In the genomic region with DNA sequence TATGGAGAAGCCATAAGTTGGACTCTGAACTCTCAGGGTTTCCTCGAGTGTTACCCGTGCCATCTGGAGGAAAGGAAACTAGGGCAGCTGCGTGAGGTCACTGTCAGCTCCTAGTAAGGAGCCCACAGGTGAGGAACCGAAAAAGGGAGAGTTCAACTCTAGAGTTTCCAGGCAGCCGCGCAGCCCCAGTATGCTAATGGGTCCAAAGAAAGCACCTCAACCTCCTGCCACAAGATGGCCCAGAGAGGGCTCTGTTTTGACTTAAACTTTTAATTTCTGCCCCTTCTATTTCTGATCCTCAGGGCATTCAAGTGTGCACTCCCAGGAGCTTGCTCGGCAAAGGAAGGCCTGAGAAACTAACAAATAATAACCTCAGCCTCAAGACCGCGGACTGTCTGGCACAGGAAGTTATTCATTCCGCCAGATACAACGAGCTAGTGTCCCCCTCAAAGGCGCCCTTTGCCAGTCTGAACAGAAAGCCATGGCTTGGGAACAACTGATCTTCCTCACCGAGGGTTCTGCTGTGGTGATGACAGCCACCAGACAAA, we compare ENCODE assay signal across 8 cellular contexts. TPM values are rescaled to one million over a fixed set of nuclear protein-coding genes. Genes with fewer than 3 reads are reported as not detected.
DNase-seq lines count a peak whose midpoint lies in the region; ATAC-seq and TF ChIP-seq lines count a peak whose summit lies in the region.

No MANE protein-coding gene starts in this region.

- ATAC-seq in CD8-positive, alpha-beta T cell, result peak; percentile 45
- peak; percentile 86 for ATAC-seq in GM19035 (IDR thresholded peaks at IDR 0.05; ENCODE audit: unreplicated experiment)
- ATAC-seq in HG03139 (IDR thresholded peaks at IDR 0.05; ENCODE audit: unreplicated experiment), result peak; percentile 87
- ATAC-seq in heart left ventricle, result peak in 3 of 4 donors; percentile 8 to 25 (median 8)

- POLR2A ChIA-PET in CD8-positive, alpha-beta T cell (lab: Charles Lee), result interaction anchor here (1.3 kb wide), 1 partner anchor 14 kb away, joined by 4 read pairs; the partner anchor contains the start of gene SCARB2

- H3K4me1 Mint-ChIP-seq in CD8-positive, alpha-beta T cell (ENCODE audit: low read depth), result peaks cover 54% of the 10 kb centered on the region

- H3K4me1 ChIP-seq in CD8-positive, alpha-beta T cell (ENCODE audit: insufficient read depth, low read length), result peaks cover 37% of the 10 kb centered on the region
- peaks cover 22 to 97% (median 74%) of the 10 kb centered on the region in 12 donors for H3K4me1 ChIP-seq in heart left ventricle
- peaks cover 79% of the 10 kb centered on the region for H3K4me1 ChIP-seq in skeletal muscle satellite cell (ENCODE audit: control insufficient read depth, insufficient read depth, low read length)

- H3K9me3 ChIP-seq in CD8-positive, alpha-beta T cell (ENCODE audit: low read length), result no peaks in the 10 kb centered on the region
- H3K9me3 ChIP-seq in heart left ventricle (no peaks in the 10 kb centered on the region), skeletal muscle satellite cell (replicated peaks; ENCODE audit: low read length) (no peaks in the 10 kb centered on the region)

- H3K9me3 Mint-ChIP-seq in CD8-positive, alpha-beta T cell, result no peaks in the 10 kb centered on the region

- H3K27me3 ChIP-seq in CD8-positive, alpha-beta T cell (ENCODE audit: insufficient read depth, low read length), result no peaks in the 10 kb centered on the region
- H3K27me3 ChIP-seq in heart left ventricle, result no peaks in the 10 kb centered on the region
- H3K27me3 ChIP-seq in skeletal muscle satellite cell (ENCODE audit: control insufficient read depth, insufficient read depth, low read length), result no peaks in the 10 kb centered on the region

- H3K36me3 ChIP-seq in CD8-positive, alpha-beta T cell (ENCODE audit: insufficient read depth, low read length), result no peaks in the 10 kb centered on the region
- H3K36me3 ChIP-seq in heart left ventricle (peaks cover 0 to 11% (median 8%) of the 10 kb centered on the region in 9 donors), skeletal muscle satellite cell (ENCODE audit: insufficient read depth, low read length) (peaks cover 14% of the 10 kb centered on the region)

- H3K9ac ChIP-seq in skeletal muscle satellite cell (ENCODE audit: low read depth, low read length), result peak overlapping the region; percentile 66

- CTCF ChIA-PET in CD8-positive, alpha-beta T cell (lab: Charles Lee), result interaction anchor here (0.9 to 1.8 kb wide), 3 partner anchors 14 to 305 kb away, joined by 3 to 9 read pairs (median 3); partner anchors contain the start of gene SCARB2

- peak overlapping the region; percentile 76 for H3K27ac Mint-ChIP-seq in CD8-positive, alpha-beta T cell

- no peak for TF ChIP-seq POLR2A in heart left ventricle (IDR thresholded peaks at IDR 0.05)

- DNase-seq in CD8-positive, alpha-beta T cell, result peak in 3 of 7 experiments; percentile 10 to 26 (median 15)
- DNase-seq in UCSD-AML1 (lab: John Stamatoyannopoulos, UW; ENCODE audit: unreplicated experiment) (peak; percentile 51), heart left ventricle (no peak), NCI-H2081 (lab: John Stamatoyannopoulos, UW) (no peak), COR-L47 (lab: John Stamatoyannopoulos, UW) (no peak)

- WGBS in heart left ventricle, 4 donors, result 35 to 46% (median 40%) methylated on average over 13 of the region's 13 CpGs

- intact Hi-C loops in CD8-positive, alpha-beta T cell (cut with DNase I, micrococcal nuclease), result loop anchor here in 1 of 2 experiments (1.0 kb wide), 1 partner anchor 14 kb away; the partner anchor contains the start of gene SCARB2
- intact Hi-C loops in heart left ventricle (cut with DNase I), result loop anchor here in 2 of 10 donors (10.0 kb wide), 2 partner anchors 105 to 805 kb away; partner anchors contain the start of gene STBD1 (in 1 of the 2)

- peak overlapping the region; percentile 55 for H3K4me3 Mint-ChIP-seq in CD8-positive, alpha-beta T cell

- no peak overlapping the region for H3K4me3 ChIP-seq in CD8-positive, alpha-beta T cell (ENCODE audit: low read depth, low read length)
- H3K4me3 ChIP-seq in heart left ventricle (peak overlapping the region in 2 of 12 donors; percentile 19 to 33), skeletal muscle satellite cell (ENCODE audit: low read length) (peak overlapping the region; percentile 49)

- H3K27me3 Mint-ChIP-seq in CD8-positive, alpha-beta T cell (ENCODE audit: low read depth), result no peaks in the 10 kb centered on the region

- peaks cover 15% of the 10 kb centered on the region for H3K36me3 Mint-ChIP-seq in CD8-positive, alpha-beta T cell

- H3K27ac ChIP-seq in CD8-positive, alpha-beta T cell (ENCODE audit: low read depth, low read length), result no peak overlapping the region
- H3K27ac ChIP-seq in heart left ventricle, result peak overlapping the region in 11 of 12 donors; percentile 28 to 91 (median 65)

- no peak for TF ChIP-seq CTCF in CD8-positive, alpha-beta T cell (IDR thresholded peaks at IDR 0.05)
- peak in 1 of 12 donors; percentile 7 for TF ChIP-seq CTCF in heart left ventricle (IDR thresholded peaks at IDR 0.05)

- peak overlapping the region; percentile 79 for H3K4me2 ChIP-seq in skeletal muscle satellite cell (ENCODE audit: low read length)

RNA-seq across cellular contexts. Expression of gene SCARB2, which starts 13.9 kb away (rescaled TPM):
- 10 to 100 TPM; 33.3 to 34.4 TPM for total RNA-seq in CD8-positive, alpha-beta T cell
- 100 to 1,000 TPM in 3 of 9 donors, 10 to 100 TPM in 6; 84.9 to 208 (median 96.0) TPM for total RNA-seq in heart left ventricle
- 100 to 1,000 TPM in 1 of 2 donors, 10 to 100 TPM in 1; 98.1 to 108 TPM for polyA plus RNA-seq in heart left ventricle
- 112 and 123 TPM in 2 replicates for total RNA-seq in skeletal muscle satellite cell (2012; rRNA removed)

RNA-seq across cellular contexts. Expression of gene NUP54, which starts 51.5 kb away (rescaled TPM):
- total RNA-seq in CD8-positive, alpha-beta T cell, result 100 to 1,000 TPM in 1 of 2 experiments, 10 to 100 TPM in 1; 95.7 to 103 TPM
- 10 to 100 TPM; 14.2 to 26.7 (median 18.1) TPM for total RNA-seq in heart left ventricle
- polyA plus RNA-seq in heart left ventricle, result 10 to 100 TPM; 10.7 to 12.8 TPM
- 49.4 and 56.6 TPM in 2 replicates for total RNA-seq in skeletal muscle satellite cell (2012; rRNA removed)

RNA-seq across cellular contexts. Expression of gene FAM47E, which starts 51.8 kb away (rescaled TPM):
- under 1 TPM; 0.19 to 0.44 TPM for total RNA-seq in CD8-positive, alpha-beta T cell
- 1 to 10 TPM in 8 of 9 donors, under 1 TPM in 1; 0.48 to 4.9 (median 2.5) TPM for total RNA-seq in heart left ventricle
- polyA plus RNA-seq in heart left ventricle, result 1 to 10 TPM in 1 of 2 donors, under 1 TPM in 1; 0.36 to 3.2 TPM
- under 0.01 TPM in 1 of 2 replicates, not detected in the other for total RNA-seq in skeletal muscle satellite cell (2012; rRNA removed)

Comparison
In these comparisons a context has a peak if more than half of its experiments do, and no peak if none do; other contexts are left out.
1. ATAC-seq: peak in every context shown above with its lines; median percentile 87 in HG03139; 86 in GM19035; 45 in CD8-positive, alpha-beta T cell; 8 in heart left ventricle.